13 cellular contexts compared by ENCODE assay signal in the genomic region with DNA sequence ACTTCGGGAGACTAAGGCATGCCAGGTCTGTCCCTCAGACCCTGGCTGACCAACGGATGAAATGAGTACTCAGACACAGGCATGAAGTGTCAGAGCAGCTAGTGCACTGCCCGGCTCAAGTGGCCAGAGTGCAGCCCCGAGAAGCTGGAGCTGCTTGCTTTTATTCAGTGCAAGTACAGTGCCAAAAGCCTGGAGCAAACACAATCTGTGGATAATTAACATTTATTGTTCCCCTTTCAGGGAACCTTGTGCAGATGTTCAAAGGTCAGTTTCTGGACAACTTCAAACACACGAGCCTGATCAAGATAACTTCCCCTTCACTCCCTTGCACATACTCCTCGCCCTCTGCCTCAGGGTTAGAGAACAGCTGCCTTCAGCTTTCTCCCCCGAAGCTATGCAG. TPM values are rescaled to one million over a fixed set of nuclear protein-coding genes. Genes with fewer than 3 reads are reported as not detected.
A peak's percentile ranks its signal among the peaks of the same experiment; 100 is the strongest.
DNase-seq lines count a peak whose midpoint lies in the region; FAIRE-seq lines count a peak whose summit lies in the region.
"Had no signal": no experiment of that assay in that cellular context is flagged by ENCODE, and none has a peak within 500 bp of the region (broad histone marks: within the 10 kb centered on the region; RNA-seq: fewer than 3 reads in every experiment).

No MANE protein-coding gene starts in this region.

- H3K23ac ChIP-seq in trophoblast cell (ENCODE audit: low read length), result no peak overlapping the region

- no peak overlapping the region for H3K4ac ChIP-seq in trophoblast cell (ENCODE audit: low read depth, low read length)

- no peaks in the 10 kb centered on the region for H3K79me2 ChIP-seq in trophoblast cell (ENCODE audit: control insufficient read depth, insufficient read depth, low read length, poor library complexity)

- no peaks in the 10 kb centered on the region for H3K27me3 ChIP-seq in trophoblast cell (ENCODE audit: insufficient read depth, low read length)

- H3K9me3 ChIP-seq in trophoblast cell (ENCODE audit: insufficient read depth, low read depth, low read length), result no peaks in the 10 kb centered on the region
- H3K9me3 ChIP-seq: psoas muscle had no signal

- H2AFZ ChIP-seq in trophoblast cell (ENCODE audit: insufficient read depth, low read length, poor library complexity), result no peak overlapping the region

- no peak overlapping the region for H4K8ac ChIP-seq in trophoblast cell (ENCODE audit: low read depth, low read length)

- no peak overlapping the region for H2BK120ac ChIP-seq in trophoblast cell (ENCODE audit: insufficient read depth, low read length, poor library complexity)

- no peaks in the 10 kb centered on the region for H3K79me1 ChIP-seq in trophoblast cell (ENCODE audit: low read length)

- H3K4me2 ChIP-seq in trophoblast cell (ENCODE audit: low read length), result no peak overlapping the region

- peak; percentile 47 to 60 for DNase-seq in Kasumi-1 (lab: John Stamatoyannopoulos, UW)
- DNase-seq in SK-N-DZ (ENCODE audit: low spot score), result peak; percentile 97
- DNase-seq in fibroblast of gingiva (ENCODE audit: low read depth), result peak; percentile 5
- peak; percentile 14 to 25 for DNase-seq in trophoblast cell
- DNase-seq in putamen (ENCODE audit: low spot score), result no peak
- no peak for DNase-seq in urothelium cell line (ENCODE audit: low spot score)
- no peak for DNase-seq in HK-2 (ENCODE audit: unreplicated experiment)
- DNase-seq: activated CD4-positive, alpha-beta T cell treated with anti-CD3 and anti-CD28 coated beads, Interleukin-2, amount 10 ng/mL, durations not matched to agents 24 days and 14 days; activated T-cell treated with anti-CD3 and anti-CD28 coated beads, Interleukin-2, amount 50 U/mL, for 48 hours; central memory CD4-positive, alpha-beta T cell; NCI-H1436 treated with DMSO at 0.1 percent for 48 hours; psoas muscle had no signal

- H2AK5ac ChIP-seq in trophoblast cell (ENCODE audit: low read length), result no peak overlapping the region

- no peaks in the 10 kb centered on the region for H3K36me3 ChIP-seq in trophoblast cell (ENCODE audit: control insufficient read depth in 1 of 2, insufficient read depth in 2 of 2, low read length in 2 of 2)

- no peak overlapping the region for H2BK5ac ChIP-seq in trophoblast cell (ENCODE audit: low read depth, low read length, poor library complexity)

- no CpG with 5 or more reads among the region's 7 CpGs for WGBS in trophoblast cell (ENCODE audit: extremely low coverage, insufficient coverage, insufficient read length)

- no peak for FAIRE-seq in urothelium cell line (lab: Jason Lieb, UNC)

- H4K12ac ChIP-seq in trophoblast cell (ENCODE audit: low read depth, low read length), result no peak overlapping the region

- H2BK12ac ChIP-seq in trophoblast cell (ENCODE audit: low read length), result no peak overlapping the region

- no peaks in the 10 kb centered on the region for H3K4me1 ChIP-seq in trophoblast cell (ENCODE audit: control insufficient read depth in 1 of 2, insufficient read depth in 2 of 2, low read length in 2 of 2)
- H3K4me1 ChIP-seq: psoas muscle had no signal

- H4K91ac ChIP-seq in trophoblast cell (ENCODE audit: low read depth, low read length), result no peak overlapping the region

- no peak overlapping the region for H3K4me3 ChIP-seq in trophoblast cell (ENCODE audit: low read depth, low read length)
- H3K4me3 ChIP-seq: psoas muscle had no signal

- H3K18ac ChIP-seq in trophoblast cell (ENCODE audit: low read length), result no peak overlapping the region

- H3K14ac ChIP-seq in trophoblast cell (ENCODE audit: low read length), result no peak overlapping the region

- H3K9ac ChIP-seq in trophoblast cell (ENCODE audit: low read length), result no peak overlapping the region

- no peak overlapping the region for H3K27ac ChIP-seq in trophoblast cell (ENCODE audit: low read depth, low read length)
- H3K27ac ChIP-seq: C4-2B, psoas muscle had no signal

RNA-seq across cellular contexts. Expression of gene ATE1, which starts 7.9 kb away (rescaled TPM):
- polyA plus RNA-seq in SK-N-DZ (2014; cell fraction: cytosol; rRNA removed), result 13.7 and 20.5 TPM in 2 replicates
- polyA plus RNA-seq in SK-N-DZ (2014; cell fraction: nucleus; rRNA removed), result 16.5 and 28.0 TPM in 2 replicates
- 5.8 and 6.3 TPM in 2 replicates for polyA plus RNA-seq in trophoblast cell (2013)

RNA-seq across cellular contexts. Expression of gene NSMCE4A, which starts 39.3 kb away (rescaled TPM):
- polyA plus RNA-seq in SK-N-DZ (2014; cell fraction: cytosol; rRNA removed), result 169 and 172 TPM in 2 replicates
- polyA plus RNA-seq in SK-N-DZ (2014; cell fraction: nucleus; rRNA removed), result 621 and 664 TPM in 2 replicates
- polyA plus RNA-seq in trophoblast cell (2013), result 33.3 and 34.1 TPM in 2 replicates

RNA-seq across cellular contexts. Expression of gene TACC2, which starts 53.3 kb away (rescaled TPM):
- 14.6 and 17.0 TPM in 2 replicates for polyA plus RNA-seq in SK-N-DZ (2014; cell fraction: cytosol; rRNA removed)
- 24.2 and 54.4 TPM in 2 replicates for polyA plus RNA-seq in SK-N-DZ (2014; cell fraction: nucleus; rRNA removed)
- 18.5 and 18.7 TPM in 2 replicates for polyA plus RNA-seq in trophoblast cell (2013)

Comparison
In these comparisons a context has a peak if more than half of its experiments do, and no peak if none do; other contexts are left out.
1. DNase-seq: peak in Kasumi-1 (2 of 2), SK-N-DZ (single experiment), fibroblast of gingiva (single experiment) and trophoblast cell (2 of 2); none in putamen (single experiment), urothelium cell line (single experiment) and HK-2 (single experiment).